ENCODE assay signal across 1 cellular context in genomic region chr7:115191506-115191905, GRCh38.
TF ChIP-seq lines count a peak whose summit lies in the region.

No MANE protein-coding gene starts in this region.

TF ChIP-seq in GM23338, 12 proteins besides CTCF, POLR2A, EP300 and RAD21 (continued from another document):
- TF ChIP-seq ETS1 (IDR thresholded peaks at IDR 0.05) (no peak), REST (IDR thresholded peaks at IDR 0.05; ENCODE audit: unreplicated experiment) (no peak)
TF ChIP-seq in GM23338: peak in this region for 0.
